Comparison of ENCODE assay signal across 1 cellular context in genomic region chr5:141968914-141969608, GRCh38.
A peak's percentile ranks its signal among the peaks of the same experiment; 100 is the strongest.
TF ChIP-seq lines count a peak whose summit lies in the region.

Gene RNF14 (plus strand): TSS chr5:141969105. CDS start chr5:141973589, 4,484 bp downstream.

TF ChIP-seq in WTC11, 78 proteins besides CTCF, POLR2A, EP300 and RAD21 (continued from another document):
- TF ChIP-seq ESRRA (CRISPR knock-in tag; IDR thresholded peaks at IDR 0.05; ENCODE audit: borderline replicate concordance) (no peak), AFF4 (CRISPR knock-in tag; IDR thresholded peaks at IDR 0.05; ENCODE audit: borderline replicate concordance) (peak; percentile 44; the same call in 1 of the 2 replicates), STAT6 (CRISPR knock-in tag; conservative IDR thresholded peaks at IDR 0.05; ENCODE audit: low read depth) (no peak), MYBL2 (CRISPR knock-in tag; IDR thresholded peaks at IDR 0.05) (no peak; the same call in 1 of the 2 replicates), RORB (CRISPR knock-in tag; IDR thresholded peaks at IDR 0.05) (no peak), NFATC4 (CRISPR knock-in tag; IDR thresholded peaks at IDR 0.05) (no peak), CBFB (CRISPR knock-in tag; IDR thresholded peaks at IDR 0.05; ENCODE audit: low read depth) (no peak), SMAD4 (CRISPR knock-in tag; IDR thresholded peaks at IDR 0.05) (no peak), PRDM15 (CRISPR knock-in tag; IDR thresholded peaks at IDR 0.05) (peak; percentile 57; the same call in 1 of the 2 replicates), ERG (CRISPR knock-in tag; IDR thresholded peaks at IDR 0.05) (no peak), NFE2L1 (CRISPR knock-in tag; IDR thresholded peaks at IDR 0.05) (peak; percentile 9; the same call in 1 of the 2 replicates), ZNF219 (CRISPR knock-in tag; IDR thresholded peaks at IDR 0.05; ENCODE audit: borderline replicate concordance) (no peak), CREM (CRISPR knock-in tag; IDR thresholded peaks at IDR 0.05) (no peak), AR (CRISPR knock-in tag; IDR thresholded peaks at IDR 0.05) (no peak), ZBTB43 (CRISPR knock-in tag; IDR thresholded peaks at IDR 0.05) (peak; percentile 85; the same call in 1 of the 2 replicates), TEAD1 (CRISPR knock-in tag; IDR thresholded peaks at IDR 0.05) (no peak), ZNF232 (CRISPR knock-in tag; IDR thresholded peaks at IDR 0.05) (peak; percentile 60; the same call in 1 of the 2 replicates), E2F1 (CRISPR knock-in tag; IDR thresholded peaks at IDR 0.05) (no peak), JUN (CRISPR knock-in tag; IDR thresholded peaks at IDR 0.05) (no peak), ZNF416 (CRISPR knock-in tag; IDR thresholded peaks at IDR 0.05) (no peak), ZNF671 (CRISPR knock-in tag; IDR thresholded peaks at IDR 0.05) (no peak), NR3C1 (CRISPR knock-in tag; conservative IDR thresholded peaks at IDR 0.05; ENCODE audit: low read depth) (no peak)
